14 cellular contexts compared by ENCODE assay signal in the genomic region with DNA sequence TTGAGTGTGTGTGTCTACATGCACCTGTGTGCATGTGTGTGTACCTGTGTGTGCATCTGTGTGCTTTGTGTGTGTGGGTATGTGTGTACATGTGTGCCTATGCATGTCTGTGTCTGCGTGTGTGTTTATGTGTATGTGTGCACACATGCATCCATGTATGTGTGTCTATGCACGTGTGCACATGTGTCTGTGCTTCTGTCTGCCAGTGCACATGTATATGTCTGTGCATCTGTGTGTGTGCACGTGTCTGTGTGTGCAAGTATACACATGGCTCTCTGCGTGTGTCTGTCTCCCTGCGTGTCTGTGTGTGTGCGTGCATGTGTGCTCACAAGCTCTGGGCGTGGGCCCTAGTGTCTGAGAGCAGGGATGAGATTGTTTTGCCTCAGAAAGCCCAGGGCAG.
"Had no signal": no experiment of that assay in that cellular context is flagged by ENCODE, and none has a peak within 500 bp of the region (broad histone marks: within the 10 kb centered on the region; RNA-seq: fewer than 3 reads in every experiment).

No MANE protein-coding gene starts in this region.

- H3K4me2 ChIP-seq: smooth muscle cell had no signal

- H3K36me3 ChIP-seq: esophagus squamous epithelium, left ventricle myocardium inferior, pancreas, prostate gland, upper lobe of left lung had no signal

- FAIRE-seq: colon, frontal cortex, pancreas had no signal

- H3K4me1 ChIP-seq: left ventricle myocardium inferior, pancreas, prostate gland had no signal

- H3K4me3 ChIP-seq: esophagus squamous epithelium, left ventricle myocardium inferior, lung, pancreas, prostate gland, smooth muscle cell, upper lobe of left lung had no signal

- H3K9me3 ChIP-seq: esophagus squamous epithelium, left ventricle myocardium inferior, pancreas, prostate gland, upper lobe of left lung had no signal

- H3K27ac ChIP-seq: epithelial cell of prostate, esophagus squamous epithelium, left ventricle myocardium inferior, pancreas, prostate gland, upper lobe of left lung had no signal

- H3K27me3 ChIP-seq: upper lobe of left lung had no signal

- ATAC-seq: activated naive CD8-positive, alpha-beta T cell treated with anti-CD3 and anti-CD28 coated beads, Interleukin-2, amount 50 U/mL, for 24 hours; stimulated activated memory B cell treated with anti-CD40 and anti-IgM and Interleukin-4, amounts not matched to agents 10 μg/mL and 1 μg/mL and 100 μg/mL, for 72 hours had no signal

- DNase-seq: effector CD4-positive, alpha-beta T cell; esophagus squamous epithelium; stimulated activated CD4-positive, alpha-beta T cell treated with anti-CD3 and anti-CD28 coated beads, Interleukin-1b, Interleukin-23, amount 100 ng/mL, for 48 hours had no signal
